Comparison of ENCODE assay signal across 20 cellular contexts in the genomic region with DNA sequence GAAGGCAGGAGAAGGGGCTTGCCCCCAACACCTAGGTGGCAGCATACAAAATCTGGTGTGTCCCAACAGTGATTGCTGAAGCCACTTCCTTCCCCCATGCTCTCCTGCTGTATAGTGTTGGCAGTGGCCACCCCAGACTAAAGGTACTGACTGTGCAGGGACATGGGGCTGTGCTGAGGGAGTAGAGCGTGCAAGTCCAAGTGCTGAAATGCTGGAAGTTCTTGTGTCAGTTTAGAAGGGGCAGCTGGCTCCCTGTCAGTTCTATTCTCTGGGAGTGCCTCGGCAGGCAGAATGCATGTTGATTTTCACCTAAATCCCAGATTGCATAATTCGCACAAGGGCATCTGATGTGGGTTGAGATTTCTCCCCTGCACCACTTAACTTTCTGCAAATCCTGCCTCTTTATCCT.
DNase-seq lines count a peak whose midpoint lies in the region; ATAC-seq, FAIRE-seq and TF ChIP-seq lines count a peak whose summit lies in the region.
"Had no signal": no experiment of that assay in that cellular context is flagged by ENCODE, and none has a peak within 500 bp of the region (broad histone marks: within the 10 kb centered on the region; RNA-seq: fewer than 3 reads in every experiment).

No MANE protein-coding gene starts in this region.

- no peaks in the 10 kb centered on the region for H3K79me2 ChIP-seq in keratinocyte (ENCODE audit: control insufficient read depth, insufficient read depth, low read length)

- peak overlapping the region; percentile 93 for H3K4ac ChIP-seq in IMR-90 (ENCODE audit: low read depth, low read length)

- H2AK5ac ChIP-seq in IMR-90 (ENCODE audit: low read depth, low read length), result peak overlapping the region; percentile 92

- TF ChIP-seq CTCF in IMR-90 (conservative IDR thresholded peaks at IDR 0.05; ENCODE audit: low read depth, low read length) (no peak), keratinocyte (optimal IDR thresholded peaks at IDR 0.05 in 1 of 3, IDR thresholded peaks at IDR 0.05 in 1 of 3, conservative IDR thresholded peaks at IDR 0.05 in 1 of 3; ENCODE audit: extremely low read depth in 1 of 3, insufficient read depth in 2 of 3, low read length in 3 of 3) (peak in 1 of 3 experiments; percentile 10), sigmoid colon (IDR thresholded peaks at IDR 0.05) (no peak)

- POLR2A ChIA-PET in IMR-90 (lab: Charles Lee; ENCODE audit: unreplicated experiment), result no interaction called here

- H2AK9ac ChIP-seq in IMR-90 (replicated peaks; ENCODE audit: low read depth, low read length, poor library complexity), result peak overlapping the region; percentile 10

- H3K27me3 ChIP-seq in IMR-90 (ENCODE audit: control insufficient read depth, insufficient read depth, low read length) (no peaks in the 10 kb centered on the region), adipocyte (replicated peaks; ENCODE audit: control insufficient read depth, insufficient read depth, low read length) (no peaks in the 10 kb centered on the region), keratinocyte (ENCODE audit: control insufficient read depth, extremely low read depth, insufficient read depth, low read length) (no peaks in the 10 kb centered on the region), sigmoid colon (no peaks in the 10 kb centered on the region)
- H3K27me3 ChIP-seq: neural progenitor cell had no signal

- H3K14ac ChIP-seq in IMR-90 (replicated peaks; ENCODE audit: low read depth, low read length), result peak overlapping the region; percentile 87

- no peaks in the 10 kb centered on the region for H3K79me1 ChIP-seq in IMR-90 (ENCODE audit: low read depth in 1 of 2, low read length in 2 of 2)

- dilution Hi-C loops in IMR-90 (cut with HindIII; ENCODE audit: low sequenced_read_pairs, unreplicated experiment) (no loop called here), keratinocyte (cut with MboI; ENCODE audit: extremely low pct_ligation_motif_present, low sequenced_read_pairs) (no loop called here)

- H3K9me3 ChIP-seq in IMR-90 (ENCODE audit: control insufficient read depth, insufficient read depth, low read length) (no peaks in the 10 kb centered on the region), adipocyte (ENCODE audit: control insufficient read depth, low read length) (peaks cover 4% of the 10 kb centered on the region), keratinocyte (ENCODE audit: control insufficient read depth, low read depth, low read length) (no peaks in the 10 kb centered on the region), sigmoid colon (peaks cover 0 to 5% (median 1%) of the 10 kb centered on the region in 4 donors)
- H3K9me3 ChIP-seq: thoracic aorta had no signal

- peak overlapping the region; percentile 71 for H2BK20ac ChIP-seq in IMR-90 (ENCODE audit: low read depth, low read length)

- TF ChIP-seq POLR2A in IMR-90 (IDR thresholded peaks at IDR 0.05; ENCODE audit: low read depth, low read length) (no peak), sigmoid colon (IDR thresholded peaks at IDR 0.05) (no peak)

- FAIRE-seq in keratinocyte (lab: Jason Lieb, UNC), result no peak
- FAIRE-seq: frontal cortex had no signal

- H4K20me1 ChIP-seq in IMR-90 (ENCODE audit: insufficient read depth, low read length) (peaks cover 6% of the 10 kb centered on the region), keratinocyte (ENCODE audit: control insufficient read depth, extremely low read depth, insufficient read depth, low read length) (no peaks in the 10 kb centered on the region)

- H3K23ac ChIP-seq in IMR-90 (ENCODE audit: low read depth, low read length), result peak overlapping the region; percentile 85

- H3K9me1 ChIP-seq in IMR-90 (ENCODE audit: insufficient read depth, low read length) (peaks cover 7% of the 10 kb centered on the region), keratinocyte (ENCODE audit: control insufficient read depth, extremely low read depth, insufficient read depth, low read length) (peaks cover 2% of the 10 kb centered on the region)

- H3K9ac ChIP-seq in IMR-90 (ENCODE audit: low read depth, low read length), result peak overlapping the region; percentile 41; the same call in 1 of the 2 replicates
- peak overlapping the region; percentile 32 for H3K9ac ChIP-seq in adipocyte (ENCODE audit: low read length)
- no peak overlapping the region for H3K9ac ChIP-seq in keratinocyte (ENCODE audit: control insufficient read depth, extremely low read depth, insufficient read depth, low read length)
- H3K9ac ChIP-seq: neural progenitor cell had no signal

- peak overlapping the region; percentile 88 for H4K91ac ChIP-seq in IMR-90 (ENCODE audit: insufficient read depth, low read depth, low read length)

- peaks cover 21% of the 10 kb centered on the region for H3K4me1 ChIP-seq in IMR-90 (ENCODE audit: control insufficient read depth, insufficient read depth, low read length)
- H3K4me1 ChIP-seq in adipocyte (ENCODE audit: control insufficient read depth, insufficient read depth, low read length), result peaks cover 33% of the 10 kb centered on the region
- peaks cover 38% of the 10 kb centered on the region for H3K4me1 ChIP-seq in keratinocyte (ENCODE audit: control insufficient read depth, extremely low read depth, insufficient read depth, low read length)
- peaks cover 0 to 36% (median 28%) of the 10 kb centered on the region in 4 donors for H3K4me1 ChIP-seq in sigmoid colon
- H3K4me1 ChIP-seq: neural progenitor cell had no signal

- CTCF ChIA-PET in IMR-90 (lab: Yijun Ruan, JAX), result no interaction called here

- DNase-seq in IMR-90 (no peak), adipocyte (ENCODE audit: low read depth) (peak; percentile 80), keratinocyte (ENCODE audit: low read depth, low spot score) (peak; percentile 15), sigmoid colon (peak; percentile 75), posterior vena cava (ENCODE audit: low spot score) (no peak), SW 1271 (lab: John Stamatoyannopoulos, UW) (no peak), substantia nigra (lab: John Stamatoyannopoulos, UW) (no peak)
- DNase-seq in activated CD8-positive, alpha-beta memory T cell treated with anti-CD3 and anti-CD28 coated beads, Interleukin-2, amount 50 U/mL, for 4 hours, result no peak
- DNase-seq: activated naive CD8-positive, alpha-beta T cell treated with anti-CD3 and anti-CD28 coated beads, Interleukin-2, amount 50 U/mL, for 24 hours; Calu3; central memory CD4-positive, alpha-beta T cell; effector memory CD8-positive, alpha-beta T cell; H7; immature natural killer cell; mesendoderm; NCI-H187; NCI-H446 had no signal

- H3K56ac ChIP-seq in IMR-90 (ENCODE audit: extremely low read depth, insufficient read depth, low read length), result peak overlapping the region; percentile 33

- peak; percentile 32 for ATAC-seq in IMR-90 (ENCODE audit: low read depth)
- ATAC-seq: activated naive CD8-positive, alpha-beta T cell treated with anti-CD3 and anti-CD28 coated beads, Interleukin-2, amount 50 U/mL, for 24 hours; effector memory CD8-positive, alpha-beta T cell had no signal

- H3K4me3 ChIP-seq in IMR-90 (ENCODE audit: insufficient read depth, low read depth, low read length) (no peak overlapping the region), adipocyte (ENCODE audit: low read length) (no peak overlapping the region), keratinocyte (ENCODE audit: control insufficient read depth in 2 of 3, extremely low read depth in 1 of 3, insufficient read depth in 2 of 3, low read depth in 1 of 3, low read length in 3 of 3) (no peak overlapping the region), sigmoid colon (no peak overlapping the region)
- H3K4me3 ChIP-seq: neural progenitor cell, thoracic aorta had no signal

- in situ Hi-C loops in IMR-90 (cut with MboI; ENCODE audit: low sequenced_read_pairs), result no loop called here

- no peaks in the 10 kb centered on the region for H3K36me3 ChIP-seq in IMR-90 (ENCODE audit: control insufficient read depth, insufficient read depth, low read length)
- no peaks in the 10 kb centered on the region for H3K36me3 ChIP-seq in adipocyte (ENCODE audit: control insufficient read depth, insufficient read depth, low read length, severe bottlenecking)
- no peaks in the 10 kb centered on the region for H3K36me3 ChIP-seq in keratinocyte (ENCODE audit: control insufficient read depth in 2 of 2, extremely low read depth in 1 of 2, insufficient read depth in 2 of 2, low read length in 2 of 2)
- H3K36me3 ChIP-seq in sigmoid colon, result no peaks in the 10 kb centered on the region
- H3K36me3 ChIP-seq: neural progenitor cell, thoracic aorta had no signal

- H2AFZ ChIP-seq in IMR-90 (replicated peaks; ENCODE audit: low read length, poor library complexity), result peak overlapping the region; percentile 15
- H2AFZ ChIP-seq in keratinocyte (ENCODE audit: control insufficient read depth, low read length), result no peak overlapping the region
- H2AFZ ChIP-seq: neural progenitor cell had no signal

- no TSS peak for BruUV-seq in IMR-90 (replicated peaks; lab: Mats Ljungman, UMichigan)

- no peak for TF ChIP-seq RAD21 in IMR-90 (IDR thresholded peaks at IDR 0.05; ENCODE audit: low read length)

- no CpG with 5 or more reads among the region's 3 CpGs for WGBS in IMR-90 (ENCODE audit: extremely low coverage in 2 of 2, insufficient read length in 1 of 2), 2 experiments
- 71% methylated on average over 3 of the region's 3 CpGs for WGBS in sigmoid colon, 2 donors

- no peak for TF ChIP-seq EP300 in sigmoid colon (IDR thresholded peaks at IDR 0.05)

- H3K4me2 ChIP-seq in IMR-90 (ENCODE audit: low read depth, low read length) (peak overlapping the region; percentile 66), keratinocyte (ENCODE audit: control insufficient read depth, extremely low read depth, insufficient read depth, low read depth, low read length) (peak overlapping the region; percentile 23)
- H3K4me2 ChIP-seq: neural progenitor cell had no signal

- peak overlapping the region; percentile 35 to 73; a peak in 3 of 4 replicates for H4K8ac ChIP-seq in IMR-90 (ENCODE audit: low read depth in 2 of 2, low read length in 2 of 2)

- H3K27ac ChIP-seq in IMR-90 (ENCODE audit: insufficient read depth, low read length) (peak overlapping the region; percentile 83), keratinocyte (ENCODE audit: control insufficient read depth, insufficient read depth, low read length) (peak overlapping the region; percentile 40), sigmoid colon (peak overlapping the region; percentile 55 to 77 (median 65)), substantia nigra (ENCODE audit: low read depth, low read length, poor library complexity, severe bottlenecking) (no peak overlapping the region)
- H3K27ac ChIP-seq: neural progenitor cell, thoracic aorta had no signal

- peak overlapping the region; percentile 94 for H2BK5ac ChIP-seq in IMR-90 (ENCODE audit: low read depth, low read length, poor library complexity, severe bottlenecking)

- intact Hi-C loops in IMR-90 (cut with micrococcal nuclease), result loop anchor here (5.0 kb wide), 2 partner anchors 66 to 421 kb away; no protein-coding TSS in a partner anchor
- intact Hi-C loops in sigmoid colon (cut with DNase I), result loop anchor here (10.0 kb wide), 1 partner anchor 276 kb away; no protein-coding TSS in a partner anchor
- intact Hi-C loops in posterior vena cava (cut with DNase I), result no loop called here

- H3K18ac ChIP-seq in IMR-90 (ENCODE audit: low read depth, low read length), result peak overlapping the region; percentile 61

- H2BK15ac ChIP-seq in IMR-90 (ENCODE audit: low read depth, low read length), result peak overlapping the region; percentile 80; the same call in 2 of the 3 replicates

- H4K5ac ChIP-seq in IMR-90 (ENCODE audit: low read depth, low read length), result peak overlapping the region; percentile 9; the same call in 1 of the 2 replicates

- peak overlapping the region; percentile 94 for H2BK120ac ChIP-seq in IMR-90 (ENCODE audit: low read depth, low read length)

Comparison
In these comparisons a context has a peak if more than half of its experiments do, and no peak if none do; other contexts are left out.
1. DNase-seq: peak in adipocyte (single experiment), keratinocyte (single experiment) and sigmoid colon (single experiment); none in IMR-90 (single experiment), posterior vena cava (single experiment), SW 1271 (0 of 2), substantia nigra (0 of 49) and activated CD8-positive, alpha-beta memory T cell treated with anti-CD3 and anti-CD28 coated beads, Interleukin-2, amount 50 U/mL, for 4 hours (single experiment).
2. intact Hi-C loops: an anchor here in IMR-90 (5.0 kb wide) and sigmoid colon (10.0 kb wide); none called in posterior vena cava.